In genomic region chr2:225037374-225038075, GRCh38 we compare ENCODE assay signal across 13 cellular contexts. TPM values are rescaled to one million over a fixed set of nuclear protein-coding genes. Genes with fewer than 3 reads are reported as not detected.
A peak's percentile ranks its signal among the peaks of the same experiment; 100 is the strongest.
DNase-seq lines count a peak whose midpoint lies in the region; ATAC-seq, FAIRE-seq and TF ChIP-seq lines count a peak whose summit lies in the region.
"Had no signal": no experiment of that assay in that cellular context is flagged by ENCODE, and none has a peak within 500 bp of the region (broad histone marks: within the 10 kb centered on the region; RNA-seq: fewer than 3 reads in every experiment).

No MANE protein-coding gene starts in this region.

- H3K4me3 ChIP-seq in GM12864 (ENCODE audit: low read depth, low read length): peak overlapping the region; percentile 52; the same call in 1 of the 2 replicates
- H3K4me3 ChIP-seq in astrocyte (ENCODE audit: insufficient read depth, low read depth, low read length): no peak overlapping the region
- H3K4me3 ChIP-seq: SJSA1, thoracic aorta had no signal

- H3K9me3 Mint-ChIP-seq in astrocyte (ENCODE audit: unreplicated experiment): no peaks in the 10 kb centered on the region
- H3K9me3 Mint-ChIP-seq in natural killer cell treated with Interleukin-12 subunit alpha and Interleukin-12 subunit beta and Interleukin-15 and Interleukin-18, amount 100 ng/mL, for 72 hours: no peaks in the 10 kb centered on the region
- H3K9me3 Mint-ChIP-seq: endodermal cell had no signal

- TF ChIP-seq CTCF in GM12864 (IDR thresholded peaks at IDR 0.05; ENCODE audit: low read depth, low read length, missing control alignments) (no peak), astrocyte (IDR thresholded peaks at IDR 0.05; ENCODE audit: insufficient read depth, low read depth, low read length) (no peak)

- H3K4me1 ChIP-seq in astrocyte (ENCODE audit: insufficient read depth, low read length): peaks cover 9% of the 10 kb centered on the region

- TF ChIP-seq POLR2A in erythroblast (IDR thresholded peaks at IDR 0.05; ENCODE audit: low read length): no peak

- no peak overlapping the region for H3K9ac ChIP-seq in astrocyte (ENCODE audit: low read length)

- no peak overlapping the region for H2AFZ ChIP-seq in astrocyte (ENCODE audit: low read depth, low read length)

- H3K4me2 ChIP-seq in astrocyte (ENCODE audit: low read length): no peak overlapping the region

- no peaks in the 10 kb centered on the region for H3K27me3 ChIP-seq in astrocyte (ENCODE audit: insufficient read depth, low read length)
- H3K27me3 ChIP-seq: SJSA1 had no signal

- no peak overlapping the region for H3K27ac Mint-ChIP-seq in astrocyte (ENCODE audit: unreplicated experiment)
- peak overlapping the region; percentile 95 to 99 for H3K27ac Mint-ChIP-seq in natural killer cell treated with Interleukin-12 subunit alpha and Interleukin-12 subunit beta and Interleukin-15 and Interleukin-18, amount 100 ng/mL, for 72 hours
- H3K27ac Mint-ChIP-seq: endodermal cell had no signal

- peak; percentile 81 for FAIRE-seq in astrocyte (lab: Jason Lieb, UNC)

- H3K4me1 Mint-ChIP-seq in astrocyte (ENCODE audit: low read depth, unreplicated experiment): peaks cover 10% of the 10 kb centered on the region
- H3K4me1 Mint-ChIP-seq in natural killer cell treated with Interleukin-12 subunit alpha and Interleukin-12 subunit beta and Interleukin-15 and Interleukin-18, amount 100 ng/mL, for 72 hours (ENCODE audit: low read depth in 2 of 2): peaks cover 66 to 77% of the 10 kb centered on the region in 2 donors

- H3K4me3 Mint-ChIP-seq in astrocyte (ENCODE audit: unreplicated experiment): no peak overlapping the region
- peak overlapping the region; percentile 96 for H3K4me3 Mint-ChIP-seq in natural killer cell treated with Interleukin-12 subunit alpha and Interleukin-12 subunit beta and Interleukin-15 and Interleukin-18, amount 100 ng/mL, for 72 hours
- H3K4me3 Mint-ChIP-seq: endodermal cell had no signal

- no peaks in the 10 kb centered on the region for H3K36me3 ChIP-seq in astrocyte (ENCODE audit: insufficient read depth, low read length)
- H3K36me3 ChIP-seq: thoracic aorta had no signal

- no peaks in the 10 kb centered on the region for H3K36me3 Mint-ChIP-seq in astrocyte (ENCODE audit: low read depth, unreplicated experiment)
- peaks cover 41% of the 10 kb centered on the region for H3K36me3 Mint-ChIP-seq in natural killer cell treated with Interleukin-12 subunit alpha and Interleukin-12 subunit beta and Interleukin-15 and Interleukin-18, amount 100 ng/mL, for 72 hours

- H3K79me2 ChIP-seq in astrocyte (ENCODE audit: insufficient read depth, low read length): peaks cover 81% of the 10 kb centered on the region

- no peaks in the 10 kb centered on the region for H3K9me3 ChIP-seq in astrocyte (ENCODE audit: insufficient read depth, low read depth, low read length)
- H3K9me3 ChIP-seq: SJSA1, thoracic aorta had no signal

- DNase-seq in GM12864 (ENCODE audit: low read depth) (no peak), MV-4-11 (lab: John Stamatoyannopoulos, UW) (peak; percentile 51), astrocyte (ENCODE audit: low read depth) (no peak), erythroblast (lab: John Stamatoyannopoulos, UW) (no peak)
- DNase-seq in natural killer cell treated with Interleukin-12 subunit alpha and Interleukin-12 subunit beta and Interleukin-15 and Interleukin-18, amount 100 ng/mL, for 72 hours (ENCODE audit: low spot score): no peak
- DNase-seq: endodermal cell, hypothalamus, NCI-H69 had no signal

- H3K27me3 Mint-ChIP-seq in astrocyte (ENCODE audit: low read depth, unreplicated experiment): peaks cover 31% of the 10 kb centered on the region
- H3K27me3 Mint-ChIP-seq in natural killer cell treated with Interleukin-12 subunit alpha and Interleukin-12 subunit beta and Interleukin-15 and Interleukin-18, amount 100 ng/mL, for 72 hours: no peaks in the 10 kb centered on the region

- ATAC-seq in natural killer cell treated with Interleukin-12 subunit alpha and Interleukin-12 subunit beta and Interleukin-15 and Interleukin-18, amount 100 ng/mL, for 72 hours: no peak
- ATAC-seq in GM18870 (IDR thresholded peaks at IDR 0.05; ENCODE audit: unreplicated experiment): no peak
- no peak for ATAC-seq in HG02623 (IDR thresholded peaks at IDR 0.05; ENCODE audit: unreplicated experiment)

- no peak overlapping the region for H3K27ac ChIP-seq in astrocyte (ENCODE audit: low read depth, low read length)
- H3K27ac ChIP-seq: SJSA1, thoracic aorta had no signal

- peaks cover 54% of the 10 kb centered on the region for H4K20me1 ChIP-seq in astrocyte (ENCODE audit: insufficient read depth, low read length)

RNA-seq across cellular contexts. Expression of gene DOCK10, which starts 4.7 kb away (rescaled TPM):
- 6.3 and 7.7 TPM in 2 replicates for total RNA-seq in astrocyte
- total RNA-seq in natural killer cell treated with Interleukin-12 subunit alpha and Interleukin-12 subunit beta and Interleukin-15 and Interleukin-18, amount 100 ng/mL, for 72 hours: 100 to 1,000 TPM; 334 to 378 TPM
- total RNA-seq: HT-29 had no signal

Comparison
In these comparisons a context has a peak if more than half of its experiments do, and no peak if none do; other contexts are left out.
1. RNA of gene DOCK10, which starts 4.7 kb away (total RNA-seq): 334 to 378 TPM in natural killer cell treated with Interleukin-12 subunit alpha and Interleukin-12 subunit beta and Interleukin-15 and Interleukin-18, amount 100 ng/mL, for 72 hours; 6.3 to 7.7 TPM in astrocyte; every median in the first group is over 10 times any median in the second.